In the genomic region with DNA sequence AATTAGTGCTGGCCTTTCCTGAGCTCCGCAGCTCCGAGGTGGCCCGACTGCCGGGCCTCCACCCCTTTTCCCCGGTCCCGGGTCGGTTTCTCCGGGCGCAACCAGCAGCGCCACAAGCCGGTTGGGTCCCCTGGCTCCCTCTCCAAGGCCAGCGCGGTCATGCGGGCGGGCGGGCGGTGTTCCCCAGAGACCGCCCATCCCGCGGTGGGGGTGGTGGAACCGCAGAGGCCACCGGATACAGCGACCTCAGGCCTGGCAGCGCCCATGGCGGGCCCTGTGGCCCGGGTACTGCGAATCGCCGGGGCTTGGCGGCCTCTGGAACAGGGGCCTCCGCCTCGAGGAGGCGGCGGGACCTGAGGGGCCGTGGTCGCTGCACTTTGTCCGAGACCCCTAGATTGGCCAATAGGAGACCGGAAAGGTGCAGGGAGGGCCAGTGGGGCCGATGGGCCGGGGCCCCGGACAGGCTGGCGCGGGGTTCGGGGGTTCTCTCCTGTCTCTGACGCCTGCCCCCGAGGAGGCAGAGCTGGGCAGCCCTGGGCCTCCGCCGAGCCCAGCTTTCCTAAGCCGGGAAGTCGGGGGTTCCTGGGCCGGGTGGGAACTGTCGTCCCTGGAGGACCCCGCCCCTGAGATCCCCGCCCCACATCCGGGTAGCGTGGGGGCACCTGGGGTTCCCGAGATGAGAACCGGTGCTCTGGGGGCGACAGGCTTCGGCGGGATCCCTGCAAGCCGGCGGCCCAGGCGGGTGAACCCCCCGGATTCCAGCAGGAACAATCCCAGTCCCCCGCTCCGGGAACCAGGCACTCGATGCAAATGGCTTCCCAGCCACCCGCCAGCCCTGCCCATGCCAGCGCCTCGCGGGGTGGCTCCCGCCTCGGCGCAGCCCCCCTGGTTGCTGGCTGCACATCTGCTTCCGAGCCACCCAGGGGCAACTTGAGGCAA, we compare ENCODE assay signal across 9 cellular contexts.
DNase-seq lines count a peak whose midpoint lies in the region; ATAC-seq, FAIRE-seq and TF ChIP-seq lines count a peak whose summit lies in the region.
"Had no signal": no experiment of that assay in that cellular context is flagged by ENCODE, and none has a peak within 500 bp of the region (broad histone marks: within the 10 kb centered on the region; RNA-seq: fewer than 3 reads in every experiment).

No MANE protein-coding gene starts in this region.

- H3K4me3 ChIP-seq in AG10803 (ENCODE audit: low read length) (peak overlapping the region; percentile 54), OCI-LY1 (ENCODE audit: low read depth, low read length, poor library complexity, severe bottlenecking) (peak overlapping the region; percentile 19), kidney (ENCODE audit: low read length in 2 of 2) (peak overlapping the region; percentile 61 to 62), skin epidermis (peak overlapping the region; percentile 40 to 58 (median 46))

- H3K9me3 ChIP-seq in OCI-LY1 (ENCODE audit: low read length) (no peaks in the 10 kb centered on the region), kidney (ENCODE audit: control insufficient read depth in 1 of 2, low read length in 2 of 2) (no peaks in the 10 kb centered on the region)

- no peaks in the 10 kb centered on the region for H3K9me2 ChIP-seq in OCI-LY1 (ENCODE audit: low read depth, low read length)

- ATAC-seq in GM21423 (IDR thresholded peaks at IDR 0.05; ENCODE audit: unreplicated experiment) (peak; percentile 61), GM19023 (IDR thresholded peaks at IDR 0.05; ENCODE audit: unreplicated experiment) (no peak)

- H3K4me3 Mint-ChIP-seq in chondrocyte (ENCODE audit: unreplicated experiment): peak overlapping the region; percentile 64

- DNase-seq in AG10803 (ENCODE audit: low read depth) (peak; percentile 49), chondrocyte (ENCODE audit: low spot score) (no peak), kidney (peak; percentile 94), NCI-H524 treated with DMSO at 0.1 percent for 48 hours (lab: John Stamatoyannopoulos, UW) (no peak)

- H3K36me3 ChIP-seq in OCI-LY1 (ENCODE audit: insufficient read depth, low read length): no peaks in the 10 kb centered on the region
- no peaks in the 10 kb centered on the region for H3K36me3 ChIP-seq in kidney (ENCODE audit: control insufficient read depth in 1 of 2, insufficient read depth in 2 of 2, low read length in 2 of 2)

- peaks cover 2% of the 10 kb centered on the region for H3K9me3 Mint-ChIP-seq in chondrocyte (ENCODE audit: low read depth)

- no peak overlapping the region; the same call in 1 of the 2 replicates for H3K4me2 ChIP-seq in OCI-LY1 (ENCODE audit: low read length)

- H3K9ac ChIP-seq in OCI-LY1 (ENCODE audit: low read length) (no peak overlapping the region), kidney (ENCODE audit: low read length in 2 of 2) (peak overlapping the region; percentile 69 to 75)

- H3K27ac ChIP-seq in OCI-LY1 (ENCODE audit: low read depth, low read length, poor library complexity, severe bottlenecking) (no peak overlapping the region), kidney (ENCODE audit: low read depth in 2 of 2, low read length in 2 of 2) (peak overlapping the region; percentile 60 to 72), skin epidermis (peak overlapping the region; percentile 2 to 88 (median 71))

- no peak for FAIRE-seq in kidney (lab: Jason Lieb, UNC)
- FAIRE-seq: islet of Langerhans had no signal

- no peaks in the 10 kb centered on the region for H3K4me1 ChIP-seq in OCI-LY1 (ENCODE audit: insufficient read depth, low read length, severe bottlenecking)
- H3K4me1 ChIP-seq in kidney (ENCODE audit: control insufficient read depth in 1 of 2, insufficient read depth in 1 of 2, low read depth in 1 of 2, low read length in 2 of 2): peaks cover 1 to 7% of the 10 kb centered on the region in 2 donors

- peaks cover 4% of the 10 kb centered on the region; the same call in 1 of the 2 replicates for H3K27me3 ChIP-seq in OCI-LY1 (ENCODE audit: insufficient read depth, low read length)

- peaks cover 9% of the 10 kb centered on the region for H3K4me1 Mint-ChIP-seq in chondrocyte (ENCODE audit: low read depth)

- no peak overlapping the region for H2AFZ ChIP-seq in OCI-LY1 (ENCODE audit: low read length)

- H3F3A ChIP-seq in OCI-LY1 (ENCODE audit: insufficient read depth, low read length): no peaks in the 10 kb centered on the region

- no peaks in the 10 kb centered on the region for H3K27me3 Mint-ChIP-seq in chondrocyte (ENCODE audit: low read depth)

- H4K20me1 ChIP-seq in OCI-LY1 (ENCODE audit: insufficient read depth, low read length): no peaks in the 10 kb centered on the region

- intact Hi-C loops in kidney (cut with DNase I): no loop called here

- H3K36me3 Mint-ChIP-seq in chondrocyte (ENCODE audit: low read depth): peaks cover 2% of the 10 kb centered on the region

- no peak for TF ChIP-seq CTCF in AG10803 (conservative IDR thresholded peaks at IDR 0.05; ENCODE audit: low read length)
- no peak for TF ChIP-seq CTCF in OCI-LY1 (IDR thresholded peaks at IDR 0.05; ENCODE audit: low read length)
- TF ChIP-seq CTCF in chondrocyte (IDR thresholded peaks at IDR 0.05): peak; percentile 7
- TF ChIP-seq CTCF in kidney (IDR thresholded peaks at IDR 0.05; ENCODE audit: borderline replicate concordance, extremely low read depth, insufficient read depth): no peak

- H3K27ac Mint-ChIP-seq in chondrocyte (ENCODE audit: unreplicated experiment): no peak overlapping the region

- H3K79me2 ChIP-seq in OCI-LY1 (ENCODE audit: insufficient read depth, low read length): no peaks in the 10 kb centered on the region

Comparison
In these comparisons a context has a peak if more than half of its experiments do, and no peak if none do; other contexts are left out.
1. DNase-seq: peak in AG10803 (single experiment) and kidney (single experiment); none in chondrocyte (single experiment) and NCI-H524 treated with DMSO at 0.1 percent for 48 hours (single experiment).
2. Peak in every context shown above with its lines, with median percentiles within 50 percentile points of each other: H3K4me3 ChIP-seq.